ENCODE assay signal across 9 cellular contexts in genomic region chr1:47416319-47417128, GRCh38. TPM values are rescaled to one million over a fixed set of nuclear protein-coding genes. Genes with fewer than 3 reads are reported as not detected.
A peak's percentile ranks its signal among the peaks of the same experiment; 100 is the strongest.
DNase-seq lines count a peak whose midpoint lies in the region; ATAC-seq and TF ChIP-seq lines count a peak whose summit lies in the region.
"Had no signal": no experiment of that assay in that cellular context is flagged by ENCODE, and none has a peak within 500 bp of the region (broad histone marks: within the 10 kb centered on the region; RNA-seq: fewer than 3 reads in every experiment).

No MANE protein-coding gene starts in this region.

- peaks cover 0 to 9% of the 10 kb centered on the region in 2 experiments; a peak in 2 of 5 replicates for H3K9me3 Mint-ChIP-seq in H9

- H3K9ac ChIP-seq in H9 (ENCODE audit: extremely low read depth, insufficient read length, low read length): no peak overlapping the region
- no peak overlapping the region for H3K9ac ChIP-seq in mammary epithelial cell (ENCODE audit: insufficient read depth, low read length)
- no peak overlapping the region for H3K9ac ChIP-seq in mesenchymal stem cell (ENCODE audit: low read length)

- no peak overlapping the region for H4K5ac ChIP-seq in H9 (ENCODE audit: insufficient read length, low read depth, low read length)

- CTCF ChIA-PET in AG04450 (lab: Charles Lee) (interaction anchor here (0.6 to 5.1 kb wide), 3 partner anchors 15 to 27 kb away, joined by 3 to 43 read pairs (median 4); no protein-coding TSS in a partner anchor), mammary epithelial cell (lab: Charles Lee; ENCODE audit: low non-redundant PET) (no interaction called here)

- H3T11ph ChIP-seq in H9 (ENCODE audit: low read length): no peak overlapping the region

- H3K27ac Mint-ChIP-seq in H9: no peak overlapping the region

- peaks cover 94% of the 10 kb centered on the region for H3K27me3 Mint-ChIP-seq in H9 (ENCODE audit: low read depth)

- H3K79me2 ChIP-seq in H9 (ENCODE audit: insufficient read depth, low read length) (no peaks in the 10 kb centered on the region), mammary epithelial cell (ENCODE audit: insufficient read depth, low read length) (no peaks in the 10 kb centered on the region)

- H2AK5ac ChIP-seq in H9 (ENCODE audit: insufficient read length, low read length): no peak overlapping the region
- no peak overlapping the region for H2AK5ac ChIP-seq in mesenchymal stem cell (ENCODE audit: low read length, severe bottlenecking)

- H3K56ac ChIP-seq in H9 (ENCODE audit: insufficient read length, low read depth, low read length): no peak overlapping the region

- H4K91ac ChIP-seq in H9 (ENCODE audit: insufficient read length, low read depth, low read length): no peak overlapping the region
- H4K91ac ChIP-seq in mesenchymal stem cell (ENCODE audit: low read length): no peak overlapping the region

- H2AFZ ChIP-seq in H9 (ENCODE audit: low read length) (no peak overlapping the region), mammary epithelial cell (ENCODE audit: low read depth, low read length) (peak overlapping the region; percentile 89), mesenchymal stem cell (ENCODE audit: low read depth, low read length) (no peak overlapping the region)

- H3K27ac ChIP-seq in AG04450 (ENCODE audit: low read depth, low read length): no peak overlapping the region
- no peak overlapping the region for H3K27ac ChIP-seq in H9 (ENCODE audit: insufficient read length, low read depth, low read length)
- no peak overlapping the region for H3K27ac ChIP-seq in mammary epithelial cell (ENCODE audit: insufficient read depth, low read depth, low read length)
- no peak overlapping the region for H3K27ac ChIP-seq in mesenchymal stem cell (ENCODE audit: low read length, poor library complexity, severe bottlenecking)
- no peak overlapping the region for H3K27ac ChIP-seq in substantia nigra (ENCODE audit: low read depth, low read length, poor library complexity, severe bottlenecking)
- H3K27ac ChIP-seq: sigmoid colon had no signal

- TF ChIP-seq CTCF in AG04450 (IDR thresholded peaks at IDR 0.05; ENCODE audit: low read depth, low read length) (no peak), H9 (conservative IDR thresholded peaks at IDR 0.05) (no peak), mammary epithelial cell (conservative IDR thresholded peaks at IDR 0.05 in 1 of 2, IDR thresholded peaks at IDR 0.05 in 1 of 2; ENCODE audit: extremely low read depth in 1 of 2, insufficient read depth in 1 of 2, low read depth in 1 of 2, low read length in 2 of 2) (no peak)

- no CpG with 5 or more reads among the region's 126 CpGs for WGBS in H9 (ENCODE audit: extremely low coverage, insufficient read length, low lambda C conversion rate)
- 13% methylated on average over 8 of the region's 126 CpGs for WGBS in mammary epithelial cell (ENCODE audit: low coverage, missing lambda C conversion rate)
- under 1% methylated on average over 85 of the region's 126 CpGs for WGBS in mesenchymal stem cell

- H3K4me1 ChIP-seq in H9 (ENCODE audit: insufficient read depth, low read length) (no peaks in the 10 kb centered on the region), mammary epithelial cell (ENCODE audit: insufficient read depth, low read length) (peaks cover 4% of the 10 kb centered on the region), mesenchymal stem cell (ENCODE audit: control insufficient read depth, insufficient read depth, low read depth, low read length) (peaks cover 11% of the 10 kb centered on the region)

- H3K36me3 ChIP-seq in mammary epithelial cell (ENCODE audit: insufficient read depth, low read length) (no peaks in the 10 kb centered on the region), mesenchymal stem cell (ENCODE audit: control insufficient read depth in 1 of 2, insufficient read depth in 2 of 2, low read depth in 1 of 2, low read length in 2 of 2) (no peaks in the 10 kb centered on the region)
- H3K36me3 ChIP-seq: sigmoid colon had no signal

- no peak overlapping the region for H2BK20ac ChIP-seq in H9 (ENCODE audit: low read depth, low read length, poor library complexity, severe bottlenecking)

- peak overlapping the region; percentile 64 to 82 for H3K4me3 Mint-ChIP-seq in H9

- peaks cover 5 to 14% of the 10 kb centered on the region in 2 experiments; a peak in 3 of 4 replicates for H3K4me1 Mint-ChIP-seq in H9

- H2BK120ac ChIP-seq in H9 (ENCODE audit: low read depth, low read length, poor library complexity, severe bottlenecking) (no peak overlapping the region), mesenchymal stem cell (ENCODE audit: low read depth, low read length) (no peak overlapping the region)

- H4K8ac ChIP-seq in H9 (replicated peaks; ENCODE audit: insufficient read length, low read depth, low read length) (no peak overlapping the region), mesenchymal stem cell (ENCODE audit: low read length) (no peak overlapping the region)

- H3K79me1 ChIP-seq in H9 (ENCODE audit: insufficient read depth, low read depth, low read length, poor library complexity, severe bottlenecking) (no peaks in the 10 kb centered on the region), mesenchymal stem cell (replicated peaks; ENCODE audit: low read length, poor library complexity, severe bottlenecking) (no peaks in the 10 kb centered on the region)

- H3K4me3 ChIP-seq in AG04450 (ENCODE audit: low read depth, low read length): peak overlapping the region; percentile 45
- H3K4me3 ChIP-seq in mammary epithelial cell (replicated peaks in 1 of 3; ENCODE audit: insufficient read depth in 1 of 3, low read depth in 2 of 3, low read length in 3 of 3): peak overlapping the region in 2 of 3 experiments; percentile 23 to 41
- H3K4me3 ChIP-seq in mesenchymal stem cell (ENCODE audit: insufficient read depth in 1 of 2, low read depth in 1 of 2, low read length in 2 of 2): peak overlapping the region; percentile 8 to 51

- H3K4ac ChIP-seq in H9 (ENCODE audit: low read depth, low read length) (no peak overlapping the region), mesenchymal stem cell (ENCODE audit: low read depth in 1 of 2, low read length in 2 of 2) (no peak overlapping the region)

- no TSS peak for BruUV-seq in mammary epithelial cell (replicated peaks; lab: Mats Ljungman, UMichigan)

- no peaks in the 10 kb centered on the region for H3K23me2 ChIP-seq in H9 (ENCODE audit: insufficient read length, low read depth, low read length, poor library complexity, severe bottlenecking)

- in situ Hi-C loops in mammary epithelial cell (cut with MboI; ENCODE audit: low sequenced_read_pairs in 2 of 2): loop anchor here in 1 of 2 donors (25.0 kb wide), 1 partner anchor 229 kb away; the partner anchor contains the start of gene PDZK1IP1

- H2BK12ac ChIP-seq in H9 (ENCODE audit: insufficient read length, low read depth, low read length) (no peak overlapping the region), mesenchymal stem cell (ENCODE audit: low read length in 2 of 2) (no peak overlapping the region)

- no peak for DNase-seq in AG04450 (ENCODE audit: low read depth, low spot score)
- DNase-seq in H9: peak; percentile 47
- no peak for DNase-seq in mammary epithelial cell
- no peak for DNase-seq in mesenchymal stem cell
- no peak for DNase-seq in NCI-H187 treated with DMSO at 0.1 percent for 48 hours (lab: John Stamatoyannopoulos, UW)
- DNase-seq in substantia nigra (lab: John Stamatoyannopoulos, UW): no peak
- DNase-seq: sigmoid colon had no signal

- H4K20me1 ChIP-seq in H9 (ENCODE audit: control insufficient read depth, insufficient read depth, insufficient read length): no peaks in the 10 kb centered on the region
- no peaks in the 10 kb centered on the region for H4K20me1 ChIP-seq in mammary epithelial cell (ENCODE audit: insufficient read depth, low read length)

- H2BK15ac ChIP-seq in H9 (ENCODE audit: low read depth, low read length) (no peak overlapping the region), mesenchymal stem cell (ENCODE audit: low read depth, poor library complexity, severe bottlenecking) (no peak overlapping the region)

- intact Hi-C loops in mammary epithelial cell (cut with micrococcal nuclease): no loop called here

- no peaks in the 10 kb centered on the region for H3K9me3 ChIP-seq in AG04450 (ENCODE audit: control insufficient read depth, insufficient read depth, low read length)
- no peaks in the 10 kb centered on the region for H3K9me3 ChIP-seq in H9 (ENCODE audit: control insufficient read depth, low read depth, low read length)
- no peaks in the 10 kb centered on the region for H3K9me3 ChIP-seq in mammary epithelial cell (replicated peaks; ENCODE audit: insufficient read depth, low read length)
- H3K9me3 ChIP-seq in mesenchymal stem cell (ENCODE audit: control insufficient read depth, low read length): no peaks in the 10 kb centered on the region
- H3K9me3 ChIP-seq: sigmoid colon had no signal

- H3K18ac ChIP-seq in H9 (ENCODE audit: insufficient read length, low read depth, low read length) (no peak overlapping the region), mesenchymal stem cell (ENCODE audit: low read depth in 1 of 2, low read length in 2 of 2) (no peak overlapping the region)

- H3K27me3 ChIP-seq in AG04450 (ENCODE audit: control insufficient read depth, insufficient read depth, low read length) (peaks cover 43% of the 10 kb centered on the region), H9 (ENCODE audit: insufficient read depth, low read length) (peaks cover 57% of the 10 kb centered on the region), mammary epithelial cell (ENCODE audit: insufficient read depth, low read length) (peaks cover 5% of the 10 kb centered on the region), mesenchymal stem cell (ENCODE audit: control insufficient read depth in 1 of 2, insufficient read depth in 1 of 2, low read length in 2 of 2) (peaks cover 60 to 64% of the 10 kb centered on the region in 2 experiments)

- peak overlapping the region; percentile 24 for H3K4me2 ChIP-seq in H9 (ENCODE audit: insufficient read depth, insufficient read length, low read length)
- H3K4me2 ChIP-seq in mammary epithelial cell (ENCODE audit: insufficient read depth, low read depth, low read length): peak overlapping the region; percentile 79
- peak overlapping the region; percentile 26 for H3K4me2 ChIP-seq in mesenchymal stem cell (ENCODE audit: low read length, poor library complexity, severe bottlenecking)

- dilution Hi-C loops in mammary epithelial cell (cut with HindIII; ENCODE audit: low sequenced_read_pairs): no loop called here

- ATAC-seq in GM21529 (IDR thresholded peaks at IDR 0.05; ENCODE audit: unreplicated experiment): no peak
- ATAC-seq in HG03108 (IDR thresholded peaks at IDR 0.05; ENCODE audit: unreplicated experiment): no peak

- H3K14ac ChIP-seq in H9 (ENCODE audit: insufficient read depth, low read length) (no peak overlapping the region), mesenchymal stem cell (ENCODE audit: low read length in 2 of 2) (no peak overlapping the region)

- H2BK5ac ChIP-seq in H9 (ENCODE audit: insufficient read length, low read length) (no peak overlapping the region), mesenchymal stem cell (ENCODE audit: low read depth, low read length, poor library complexity, severe bottlenecking) (no peak overlapping the region)

- POLR2A ChIA-PET in AG04450 (lab: Yijun Ruan, JAX): no interaction called here

- peaks cover 0 to 5% (median 0%) of the 10 kb centered on the region in 3 experiments; a peak in 1 of 7 replicates for H3K36me3 Mint-ChIP-seq in H9 (ENCODE audit: insufficient read depth in 1 of 3, low read depth in 3 of 3)

- no peak overlapping the region for H3K23ac ChIP-seq in H9 (ENCODE audit: insufficient read length, low read depth, low read length)
- H3K23ac ChIP-seq in mesenchymal stem cell (ENCODE audit: low read length in 2 of 2): no peak overlapping the region

RNA-seq across cellular contexts. Expression of gene FOXE3, which starts 0.4 kb away (rescaled TPM):
- not detected in 2 replicates for polyA plus RNA-seq in AG04450 (2011; rRNA removed)
- not detected in 2 replicates for polyA minus RNA-seq in AG04450 (2011; rRNA and poly(A)+ RNA removed)
- 0.11 and 0.15 TPM in 2 replicates for total RNA-seq in H9 (2021)
- total RNA-seq in mammary epithelial cell: not detected
- polyA plus RNA-seq in mammary epithelial cell: 0.03 TPM
- not detected for polyA minus RNA-seq in mammary epithelial cell
- not detected for polyA plus RNA-seq in mesenchymal stem cell (2013, experiment 1 of 2)
- polyA plus RNA-seq in mesenchymal stem cell (2013, experiment 2 of 2): not detected
- total RNA-seq: sigmoid colon had no signal

RNA-seq across cellular contexts. Expression of gene FOXD2, which starts 21.3 kb away (rescaled TPM):
- polyA plus RNA-seq in AG04450 (2011; rRNA removed) (0.01 TPM in 1 of 2 replicates, not detected in the other), mammary epithelial cell (0.16 TPM)
- not detected in 2 replicates for polyA minus RNA-seq in AG04450 (2011; rRNA and poly(A)+ RNA removed)
- total RNA-seq in H9 (2021) (0.07 TPM in 1 of 2 replicates, not detected in the other), mammary epithelial cell (1 to 10 TPM in 1 of 2 donors, under 1 TPM in 1; 0.50 to 1.1 TPM)
- polyA minus RNA-seq in mammary epithelial cell: not detected
- not detected for polyA plus RNA-seq in mesenchymal stem cell (2013, experiment 1 of 2)
- polyA plus RNA-seq in mesenchymal stem cell (2013, experiment 2 of 2): not detected

Comparison
In these comparisons a context has a peak if more than half of its experiments do, and no peak if none do; other contexts are left out.
1. H3K4me2 ChIP-seq: peak in every context shown above with its lines; median percentile 79 in mammary epithelial cell; 26 in mesenchymal stem cell; 24 in H9.